ENCODE assay signal across 1 cellular context in the genomic region with DNA sequence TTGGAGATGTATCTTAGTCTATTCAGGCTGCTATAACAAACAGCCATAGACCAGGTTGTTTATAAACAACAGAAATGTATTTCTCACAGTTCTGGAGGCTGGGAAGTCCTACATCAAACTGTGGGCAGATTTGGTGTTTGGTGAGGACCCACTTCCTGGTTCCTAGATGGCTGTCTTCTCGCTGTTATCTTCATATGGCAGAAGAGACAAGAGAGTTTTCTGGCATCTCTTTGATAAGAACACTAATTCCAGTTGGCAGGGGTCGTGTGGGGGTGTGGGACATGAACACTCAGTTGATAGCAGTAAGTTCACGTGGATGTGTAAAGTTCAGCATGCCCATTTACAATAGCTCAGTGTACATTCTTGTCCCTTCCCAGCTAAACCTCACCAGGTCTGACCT.
TF ChIP-seq lines count a peak whose summit lies in the region.

No MANE protein-coding gene starts in this region.

TF ChIP-seq in K562, 482 proteins besides CTCF, POLR2A, EP300 and RAD21 (continued from another document and continues in another):
- TF ChIP-seq, protein P1, sequence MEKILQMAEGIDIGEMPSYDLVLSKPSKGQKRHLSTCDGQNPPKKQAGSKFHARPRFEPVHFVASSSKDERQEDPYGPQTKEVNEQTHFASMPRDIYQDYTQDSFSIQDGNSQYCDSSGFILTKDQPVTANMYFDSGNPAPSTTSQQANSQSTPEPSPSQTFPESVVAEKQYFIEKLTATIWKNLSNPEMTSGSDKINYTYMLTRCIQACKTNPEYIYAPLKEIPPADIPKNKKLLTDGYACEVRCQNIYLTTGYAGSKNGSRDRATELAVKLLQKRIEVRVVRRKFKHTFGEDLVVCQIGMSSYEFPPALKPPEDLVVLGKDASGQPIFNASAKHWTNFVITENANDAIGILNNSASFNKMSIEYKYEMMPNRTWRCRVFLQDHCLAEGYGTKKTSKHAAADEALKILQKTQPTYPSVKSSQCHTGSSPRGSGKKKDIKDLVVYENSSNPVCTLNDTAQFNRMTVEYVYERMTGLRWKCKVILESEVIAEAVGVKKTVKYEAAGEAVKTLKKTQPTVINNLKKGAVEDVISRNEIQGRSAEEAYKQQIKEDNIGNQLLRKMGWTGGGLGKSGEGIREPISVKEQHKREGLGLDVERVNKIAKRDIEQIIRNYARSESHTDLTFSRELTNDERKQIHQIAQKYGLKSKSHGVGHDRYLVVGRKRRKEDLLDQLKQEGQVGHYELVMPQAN (IDR thresholded peaks at IDR 0.05; ENCODE audit: borderline replicate concordance) = no peak
- no peak for TF ChIP-seq ZFX (CRISPR knock-in tag; IDR thresholded peaks at IDR 0.05)
- TF ChIP-seq, protein P2, sequence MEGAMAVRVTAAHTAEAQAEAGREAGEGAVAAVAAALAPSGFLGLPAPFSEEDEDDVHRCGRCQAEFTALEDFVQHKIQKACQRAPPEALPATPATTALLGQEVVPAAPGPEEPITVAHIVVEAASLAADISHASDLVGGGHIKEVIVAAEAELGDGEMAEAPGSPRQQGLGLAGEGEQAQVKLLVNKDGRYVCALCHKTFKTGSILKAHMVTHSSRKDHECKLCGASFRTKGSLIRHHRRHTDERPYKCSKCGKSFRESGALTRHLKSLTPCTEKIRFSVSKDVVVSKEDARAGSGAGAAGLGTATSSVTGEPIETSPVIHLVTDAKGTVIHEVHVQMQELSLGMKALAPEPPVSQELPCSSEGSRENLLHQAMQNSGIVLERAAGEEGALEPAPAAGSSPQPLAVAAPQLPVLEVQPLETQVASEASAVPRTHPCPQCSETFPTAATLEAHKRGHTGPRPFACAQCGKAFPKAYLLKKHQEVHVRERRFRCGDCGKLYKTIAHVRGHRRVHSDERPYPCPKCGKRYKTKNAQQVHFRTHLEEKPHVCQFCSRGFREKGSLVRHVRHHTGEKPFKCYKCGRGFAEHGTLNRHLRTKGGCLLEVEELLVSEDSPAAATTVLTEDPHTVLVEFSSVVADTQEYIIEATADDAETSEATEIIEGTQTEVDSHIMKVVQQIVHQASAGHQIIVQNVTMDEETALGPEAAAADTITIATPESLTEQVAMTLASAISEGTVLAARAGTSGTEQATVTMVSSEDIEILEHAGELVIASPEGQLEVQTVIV (CRISPR knock-in tag; IDR thresholded peaks at IDR 0.05; ENCODE audit: borderline replicate concordance) = no peak
- no peak for TF ChIP-seq TBL1XR1 (IDR thresholded peaks at IDR 0.05; ENCODE audit: low read length in 2 of 2)
- TF ChIP-seq TCF3 (CRISPR knock-in tag; IDR thresholded peaks at IDR 0.05) = peak; percentile 75
- TF ChIP-seq POLR3G (IDR thresholded peaks at IDR 0.05; ENCODE audit: extremely low read depth, insufficient read length, insufficient replicate concordance) = no peak
- TF ChIP-seq, protein P3, sequence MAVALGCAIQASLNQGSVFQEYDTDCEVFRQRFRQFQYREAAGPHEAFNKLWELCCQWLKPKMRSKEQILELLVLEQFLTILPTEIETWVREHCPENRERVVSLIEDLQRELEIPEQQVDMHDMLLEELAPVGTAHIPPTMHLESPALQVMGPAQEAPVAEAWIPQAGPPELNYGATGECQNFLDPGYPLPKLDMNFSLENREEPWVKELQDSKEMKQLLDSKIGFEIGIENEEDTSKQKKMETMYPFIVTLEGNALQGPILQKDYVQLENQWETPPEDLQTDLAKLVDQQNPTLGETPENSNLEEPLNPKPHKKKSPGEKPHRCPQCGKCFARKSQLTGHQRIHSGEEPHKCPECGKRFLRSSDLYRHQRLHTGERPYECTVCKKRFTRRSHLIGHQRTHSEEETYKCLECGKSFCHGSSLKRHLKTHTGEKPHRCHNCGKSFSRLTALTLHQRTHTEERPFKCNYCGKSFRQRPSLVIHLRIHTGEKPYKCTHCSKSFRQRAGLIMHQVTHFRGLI (CRISPR knock-in tag; IDR thresholded peaks at IDR 0.05) = no peak
- TF ChIP-seq TAL1 (IDR thresholded peaks at IDR 0.05) = peak; percentile 82
- TF ChIP-seq PCBP2 (IDR thresholded peaks at IDR 0.05; ENCODE audit: low read depth, low read length, poor library complexity, severe bottlenecking) = no peak
- TF ChIP-seq, protein P4, sequence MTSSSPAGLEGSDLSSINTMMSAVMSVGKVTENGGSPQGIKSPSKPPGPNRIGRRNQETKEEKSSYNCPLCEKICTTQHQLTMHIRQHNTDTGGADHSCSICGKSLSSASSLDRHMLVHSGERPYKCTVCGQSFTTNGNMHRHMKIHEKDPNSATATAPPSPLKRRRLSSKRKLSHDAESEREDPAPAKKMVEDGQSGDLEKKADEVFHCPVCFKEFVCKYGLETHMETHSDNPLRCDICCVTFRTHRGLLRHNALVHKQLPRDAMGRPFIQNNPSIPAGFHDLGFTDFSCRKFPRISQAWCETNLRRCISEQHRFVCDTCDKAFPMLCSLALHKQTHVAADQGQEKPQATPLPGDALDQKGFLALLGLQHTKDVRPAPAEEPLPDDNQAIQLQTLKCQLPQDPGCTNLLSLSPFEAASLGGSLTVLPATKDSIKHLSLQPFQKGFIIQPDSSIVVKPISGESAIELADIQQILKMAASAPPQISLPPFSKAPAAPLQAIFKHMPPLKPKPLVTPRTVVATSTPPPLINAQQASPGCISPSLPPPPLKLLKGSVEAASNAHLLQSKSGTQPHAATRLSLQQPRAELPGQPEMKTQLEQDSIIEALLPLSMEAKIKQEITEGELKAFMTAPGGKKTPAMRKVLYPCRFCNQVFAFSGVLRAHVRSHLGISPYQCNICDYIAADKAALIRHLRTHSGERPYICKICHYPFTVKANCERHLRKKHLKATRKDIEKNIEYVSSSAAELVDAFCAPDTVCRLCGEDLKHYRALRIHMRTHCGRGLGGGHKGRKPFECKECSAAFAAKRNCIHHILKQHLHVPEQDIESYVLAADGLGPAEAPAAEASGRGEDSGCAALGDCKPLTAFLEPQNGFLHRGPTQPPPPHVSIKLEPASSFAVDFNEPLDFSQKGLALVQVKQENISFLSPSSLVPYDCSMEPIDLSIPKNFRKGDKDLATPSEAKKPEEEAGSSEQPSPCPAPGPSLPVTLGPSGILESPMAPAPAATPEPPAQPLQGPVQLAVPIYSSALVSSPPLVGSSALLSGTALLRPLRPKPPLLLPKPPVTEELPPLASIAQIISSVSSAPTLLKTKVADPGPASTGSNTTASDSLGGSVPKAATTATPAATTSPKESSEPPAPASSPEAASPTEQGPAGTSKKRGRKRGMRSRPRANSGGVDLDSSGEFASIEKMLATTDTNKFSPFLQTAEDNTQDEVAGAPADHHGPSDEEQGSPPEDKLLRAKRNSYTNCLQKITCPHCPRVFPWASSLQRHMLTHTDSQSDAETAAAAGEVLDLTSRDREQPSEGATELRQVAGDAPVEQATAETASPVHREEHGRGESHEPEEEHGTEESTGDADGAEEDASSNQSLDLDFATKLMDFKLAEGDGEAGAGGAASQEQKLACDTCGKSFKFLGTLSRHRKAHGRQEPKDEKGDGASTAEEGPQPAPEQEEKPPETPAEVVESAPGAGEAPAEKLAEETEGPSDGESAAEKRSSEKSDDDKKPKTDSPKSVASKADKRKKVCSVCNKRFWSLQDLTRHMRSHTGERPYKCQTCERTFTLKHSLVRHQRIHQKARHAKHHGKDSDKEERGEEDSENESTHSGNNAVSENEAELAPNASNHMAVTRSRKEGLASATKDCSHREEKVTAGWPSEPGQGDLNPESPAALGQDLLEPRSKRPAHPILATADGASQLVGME (CRISPR knock-in tag; IDR thresholded peaks at IDR 0.05) = no peak
- TF ChIP-seq TRIM24 (IDR thresholded peaks at IDR 0.05) = peak; percentile 57 to 75; a peak in 3 of 4 replicates
- TF ChIP-seq THRAP3 (IDR thresholded peaks at IDR 0.05; ENCODE audit: borderline replicate concordance) = no peak
- TF ChIP-seq, protein P5, sequence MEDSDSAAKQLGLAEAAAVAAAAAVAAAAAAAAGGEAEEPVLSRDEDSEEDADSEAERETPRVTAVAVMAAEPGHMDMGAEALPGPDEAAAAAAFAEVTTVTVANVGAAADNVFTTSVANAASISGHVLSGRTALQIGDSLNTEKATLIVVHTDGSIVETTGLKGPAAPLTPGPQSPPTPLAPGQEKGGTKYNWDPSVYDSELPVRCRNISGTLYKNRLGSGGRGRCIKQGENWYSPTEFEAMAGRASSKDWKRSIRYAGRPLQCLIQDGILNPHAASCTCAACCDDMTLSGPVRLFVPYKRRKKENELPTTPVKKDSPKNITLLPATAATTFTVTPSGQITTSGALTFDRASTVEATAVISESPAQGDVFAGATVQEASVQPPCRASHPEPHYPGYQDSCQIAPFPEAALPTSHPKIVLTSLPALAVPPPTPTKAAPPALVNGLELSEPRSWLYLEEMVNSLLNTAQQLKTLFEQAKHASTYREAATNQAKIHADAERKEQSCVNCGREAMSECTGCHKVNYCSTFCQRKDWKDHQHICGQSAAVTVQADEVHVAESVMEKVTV (CRISPR knock-in tag; IDR thresholded peaks at IDR 0.05) = no peak
- no peak for TF ChIP-seq CREM (IDR thresholded peaks at IDR 0.05; ENCODE audit: low read depth)
- no peak for TF ChIP-seq FOXK2 (conservative IDR thresholded peaks at IDR 0.05 in 1 of 2, IDR thresholded peaks at IDR 0.05 in 1 of 2; ENCODE audit: low read depth in 2 of 2)
- TF ChIP-seq RUNX1 (IDR thresholded peaks at IDR 0.05; ENCODE audit: low read depth) = no peak
- TF ChIP-seq SMAD1 (IDR thresholded peaks at IDR 0.05; ENCODE audit: low read depth, low read length, partially characterized antibody) = no peak
- TF ChIP-seq HDAC6 (IDR thresholded peaks at IDR 0.05; ENCODE audit: low read depth, low read length) = no peak
- TF ChIP-seq EGR1 (conservative IDR thresholded peaks at IDR 0.05) = peak; percentile 59
- TF ChIP-seq DPF2 (IDR thresholded peaks at IDR 0.05) = peak; percentile 58; the same call in 1 of the 2 replicates
- peak; percentile 89 for TF ChIP-seq CBFA2T2 (conservative IDR thresholded peaks at IDR 0.05)
- no peak for TF ChIP-seq OTX1 (CRISPR knock-in tag; IDR thresholded peaks at IDR 0.05)
- no peak for TF ChIP-seq MED1 (CRISPR knock-in tag; IDR thresholded peaks at IDR 0.05; ENCODE audit: borderline replicate concordance)
- TF ChIP-seq ZNF707 (CRISPR knock-in tag; conservative IDR thresholded peaks at IDR 0.05) = peak; percentile 82
- peak; percentile 60 for TF ChIP-seq ELF1 (tag; IDR thresholded peaks at IDR 0.05)
- peak; percentile 84 for TF ChIP-seq TEAD4 (IDR thresholded peaks at IDR 0.05; ENCODE audit: low read length)
- no peak for TF ChIP-seq TEAD4 (CRISPR knock-in tag; IDR thresholded peaks at IDR 0.05; ENCODE audit: borderline replicate concordance)
- TF ChIP-seq MECOM (CRISPR knock-in tag; IDR thresholded peaks at IDR 0.05) = no peak
- TF ChIP-seq STAT5A (IDR thresholded peaks at IDR 0.05; ENCODE audit: borderline replicate concordance, low read length) = peak; percentile 30; the same call in 1 of the 2 replicates
- TF ChIP-seq, protein P6, sequence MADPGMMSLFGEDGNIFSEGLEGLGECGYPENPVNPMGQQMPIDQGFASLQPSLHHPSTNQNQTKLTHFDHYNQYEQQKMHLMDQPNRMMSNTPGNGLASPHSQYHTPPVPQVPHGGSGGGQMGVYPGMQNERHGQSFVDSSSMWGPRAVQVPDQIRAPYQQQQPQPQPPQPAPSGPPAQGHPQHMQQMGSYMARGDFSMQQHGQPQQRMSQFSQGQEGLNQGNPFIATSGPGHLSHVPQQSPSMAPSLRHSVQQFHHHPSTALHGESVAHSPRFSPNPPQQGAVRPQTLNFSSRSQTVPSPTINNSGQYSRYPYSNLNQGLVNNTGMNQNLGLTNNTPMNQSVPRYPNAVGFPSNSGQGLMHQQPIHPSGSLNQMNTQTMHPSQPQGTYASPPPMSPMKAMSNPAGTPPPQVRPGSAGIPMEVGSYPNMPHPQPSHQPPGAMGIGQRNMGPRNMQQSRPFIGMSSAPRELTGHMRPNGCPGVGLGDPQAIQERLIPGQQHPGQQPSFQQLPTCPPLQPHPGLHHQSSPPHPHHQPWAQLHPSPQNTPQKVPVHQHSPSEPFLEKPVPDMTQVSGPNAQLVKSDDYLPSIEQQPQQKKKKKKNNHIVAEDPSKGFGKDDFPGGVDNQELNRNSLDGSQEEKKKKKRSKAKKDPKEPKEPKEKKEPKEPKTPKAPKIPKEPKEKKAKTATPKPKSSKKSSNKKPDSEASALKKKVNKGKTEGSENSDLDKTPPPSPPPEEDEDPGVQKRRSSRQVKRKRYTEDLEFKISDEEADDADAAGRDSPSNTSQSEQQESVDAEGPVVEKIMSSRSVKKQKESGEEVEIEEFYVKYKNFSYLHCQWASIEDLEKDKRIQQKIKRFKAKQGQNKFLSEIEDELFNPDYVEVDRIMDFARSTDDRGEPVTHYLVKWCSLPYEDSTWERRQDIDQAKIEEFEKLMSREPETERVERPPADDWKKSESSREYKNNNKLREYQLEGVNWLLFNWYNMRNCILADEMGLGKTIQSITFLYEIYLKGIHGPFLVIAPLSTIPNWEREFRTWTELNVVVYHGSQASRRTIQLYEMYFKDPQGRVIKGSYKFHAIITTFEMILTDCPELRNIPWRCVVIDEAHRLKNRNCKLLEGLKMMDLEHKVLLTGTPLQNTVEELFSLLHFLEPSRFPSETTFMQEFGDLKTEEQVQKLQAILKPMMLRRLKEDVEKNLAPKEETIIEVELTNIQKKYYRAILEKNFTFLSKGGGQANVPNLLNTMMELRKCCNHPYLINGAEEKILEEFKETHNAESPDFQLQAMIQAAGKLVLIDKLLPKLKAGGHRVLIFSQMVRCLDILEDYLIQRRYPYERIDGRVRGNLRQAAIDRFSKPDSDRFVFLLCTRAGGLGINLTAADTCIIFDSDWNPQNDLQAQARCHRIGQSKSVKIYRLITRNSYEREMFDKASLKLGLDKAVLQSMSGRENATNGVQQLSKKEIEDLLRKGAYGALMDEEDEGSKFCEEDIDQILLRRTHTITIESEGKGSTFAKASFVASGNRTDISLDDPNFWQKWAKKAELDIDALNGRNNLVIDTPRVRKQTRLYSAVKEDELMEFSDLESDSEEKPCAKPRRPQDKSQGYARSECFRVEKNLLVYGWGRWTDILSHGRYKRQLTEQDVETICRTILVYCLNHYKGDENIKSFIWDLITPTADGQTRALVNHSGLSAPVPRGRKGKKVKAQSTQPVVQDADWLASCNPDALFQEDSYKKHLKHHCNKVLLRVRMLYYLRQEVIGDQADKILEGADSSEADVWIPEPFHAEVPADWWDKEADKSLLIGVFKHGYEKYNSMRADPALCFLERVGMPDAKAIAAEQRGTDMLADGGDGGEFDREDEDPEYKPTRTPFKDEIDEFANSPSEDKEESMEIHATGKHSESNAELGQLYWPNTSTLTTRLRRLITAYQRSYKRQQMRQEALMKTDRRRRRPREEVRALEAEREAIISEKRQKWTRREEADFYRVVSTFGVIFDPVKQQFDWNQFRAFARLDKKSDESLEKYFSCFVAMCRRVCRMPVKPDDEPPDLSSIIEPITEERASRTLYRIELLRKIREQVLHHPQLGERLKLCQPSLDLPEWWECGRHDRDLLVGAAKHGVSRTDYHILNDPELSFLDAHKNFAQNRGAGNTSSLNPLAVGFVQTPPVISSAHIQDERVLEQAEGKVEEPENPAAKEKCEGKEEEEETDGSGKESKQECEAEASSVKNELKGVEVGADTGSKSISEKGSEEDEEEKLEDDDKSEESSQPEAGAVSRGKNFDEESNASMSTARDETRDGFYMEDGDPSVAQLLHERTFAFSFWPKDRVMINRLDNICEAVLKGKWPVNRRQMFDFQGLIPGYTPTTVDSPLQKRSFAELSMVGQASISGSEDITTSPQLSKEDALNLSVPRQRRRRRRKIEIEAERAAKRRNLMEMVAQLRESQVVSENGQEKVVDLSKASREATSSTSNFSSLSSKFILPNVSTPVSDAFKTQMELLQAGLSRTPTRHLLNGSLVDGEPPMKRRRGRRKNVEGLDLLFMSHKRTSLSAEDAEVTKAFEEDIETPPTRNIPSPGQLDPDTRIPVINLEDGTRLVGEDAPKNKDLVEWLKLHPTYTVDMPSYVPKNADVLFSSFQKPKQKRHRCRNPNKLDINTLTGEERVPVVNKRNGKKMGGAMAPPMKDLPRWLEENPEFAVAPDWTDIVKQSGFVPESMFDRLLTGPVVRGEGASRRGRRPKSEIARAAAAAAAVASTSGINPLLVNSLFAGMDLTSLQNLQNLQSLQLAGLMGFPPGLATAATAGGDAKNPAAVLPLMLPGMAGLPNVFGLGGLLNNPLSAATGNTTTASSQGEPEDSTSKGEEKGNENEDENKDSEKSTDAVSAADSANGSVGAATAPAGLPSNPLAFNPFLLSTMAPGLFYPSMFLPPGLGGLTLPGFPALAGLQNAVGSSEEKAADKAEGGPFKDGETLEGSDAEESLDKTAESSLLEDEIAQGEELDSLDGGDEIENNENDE (IDR thresholded peaks at IDR 0.05; ENCODE audit: low read depth, low read length) = no peak
